In genomic region chr7:42945821-42946615, GRCh38 we compare ENCODE assay signal across 9 cellular contexts. TPM values are rescaled to one million over a fixed set of nuclear protein-coding genes. Genes with fewer than 3 reads are reported as not detected.
DNase-seq lines count a peak whose midpoint lies in the region; ATAC-seq and TF ChIP-seq lines count a peak whose summit lies in the region.
"Had no signal": no experiment of that assay in that cellular context is flagged by ENCODE, and none has a peak within 500 bp of the region (broad histone marks: within the 10 kb centered on the region; RNA-seq: fewer than 3 reads in every experiment).

No MANE protein-coding gene starts in this region.

- H3K9me3 Mint-ChIP-seq in endodermal cell = peaks cover 18% of the 10 kb centered on the region

- H3K4me3 ChIP-seq in GM06990 (replicated peaks; ENCODE audit: low read depth, low read length) (peak overlapping the region; percentile 31), endodermal cell (ENCODE audit: low read length) (no peak overlapping the region), colonic mucosa (no peak overlapping the region)

- H3K36me3 ChIP-seq in GM06990 (ENCODE audit: control insufficient read depth, insufficient read depth, low read length) = no peaks in the 10 kb centered on the region
- H3K36me3 ChIP-seq in endodermal cell (ENCODE audit: control insufficient read depth, insufficient read depth, low read length) = peaks cover 4% of the 10 kb centered on the region
- H3K36me3 ChIP-seq in colonic mucosa = no peaks in the 10 kb centered on the region

- H3K4me1 Mint-ChIP-seq in endodermal cell = peaks cover 25% of the 10 kb centered on the region

- H3K27ac ChIP-seq in endodermal cell (ENCODE audit: low read depth, low read length) (no peak overlapping the region), colonic mucosa (no peak overlapping the region)

- DNase-seq in GM06990 (ENCODE audit: extremely low read depth, insufficient read length) (peak; percentile 57), endodermal cell (no peak), NCI-H82 (lab: John Stamatoyannopoulos, UW) (no peak), colonic mucosa (no peak)
- DNase-seq in stimulated activated CD4-positive, alpha-beta T cell treated with anti-CD3 and anti-CD28 coated beads, Interleukin-1b, Interleukin-23, amount 100 ng/mL, for 48 hours = no peak
- DNase-seq: RPMI8226 had no signal

- H3K4me1 ChIP-seq in endodermal cell (ENCODE audit: control insufficient read depth, insufficient read depth, low read length) (no peaks in the 10 kb centered on the region), colonic mucosa (no peaks in the 10 kb centered on the region)

- peak overlapping the region; percentile 74 for H3K27ac Mint-ChIP-seq in endodermal cell

- WGBS in endodermal cell (ENCODE audit: insufficient coverage in 1 of 2, insufficient read length in 1 of 2), 2 experiments = 79 to 100% methylated on average over 1 to 4 of the region's 4 CpGs

- TF ChIP-seq CTCF in GM06990 (IDR thresholded peaks at IDR 0.05; ENCODE audit: insufficient read depth, low read length, poor library complexity, severe bottlenecking) (no peak), endodermal cell (conservative IDR thresholded peaks at IDR 0.05) (no peak), colonic mucosa (IDR thresholded peaks at IDR 0.05) (no peak)

- H3K27me3 ChIP-seq in GM06990 (replicated peaks; ENCODE audit: control insufficient read depth, insufficient read depth, low read length) (no peaks in the 10 kb centered on the region), endodermal cell (ENCODE audit: control insufficient read depth, insufficient read depth, low read length, poor library complexity, severe bottlenecking) (no peaks in the 10 kb centered on the region), colonic mucosa (no peaks in the 10 kb centered on the region)

- H3K9me3 ChIP-seq in endodermal cell (ENCODE audit: control insufficient read depth, low read length) (peaks cover 25% of the 10 kb centered on the region), colonic mucosa (no peaks in the 10 kb centered on the region)

- H3K9ac ChIP-seq in endodermal cell (ENCODE audit: extremely low read depth, low read length, poor library complexity, severe bottlenecking) (no peak overlapping the region), colonic mucosa (ENCODE audit: low read depth in 2 of 2, low read length in 2 of 2) (no peak overlapping the region)

- peaks cover 3% of the 10 kb centered on the region for H3K36me3 Mint-ChIP-seq in endodermal cell (ENCODE audit: low read depth)

- no peaks in the 10 kb centered on the region for H3K27me3 Mint-ChIP-seq in endodermal cell (ENCODE audit: insufficient read depth)

- H3K4me3 Mint-ChIP-seq in endodermal cell = no peak overlapping the region

- intact Hi-C loops in colonic mucosa (cut with DNase I) = loop anchor here (10.0 kb wide), 1 partner anchor 169 kb away; the partner anchor contains the start of gene HECW1

- peak; percentile 50 for ATAC-seq in GM19467 (IDR thresholded peaks at IDR 0.05; ENCODE audit: unreplicated experiment)
- peak; percentile 71 for ATAC-seq in HG03432 (IDR thresholded peaks at IDR 0.05; ENCODE audit: unreplicated experiment)
- ATAC-seq in esophagus mucosa = no peak

RNA-seq across cellular contexts. Expression of gene MRPL32, which starts 13.8 kb away (rescaled TPM):
- 10 to 100 TPM; 88.6 to 97.0 TPM for total RNA-seq in endodermal cell
- polyA plus RNA-seq in endodermal cell (2013, experiment 1 of 2) = 69.7 TPM
- polyA plus RNA-seq in endodermal cell (2013, experiment 2 of 2) = 65.0 TPM
- 41.2 TPM for total RNA-seq in esophagus mucosa
- 10 to 100 TPM; 47.2 to 62.3 TPM for total RNA-seq in colonic mucosa

RNA-seq across cellular contexts. Expression of gene PSMA2, which starts 14.0 kb away (rescaled TPM):
- total RNA-seq in endodermal cell = 100 to 1,000 TPM; 163 to 191 TPM
- 197 TPM for polyA plus RNA-seq in endodermal cell (2013, experiment 1 of 2)
- 183 TPM for polyA plus RNA-seq in endodermal cell (2013, experiment 2 of 2)
- 74.4 TPM for total RNA-seq in esophagus mucosa
- 100 to 1,000 TPM in 1 of 2 donors, 10 to 100 TPM in 1; 91.1 to 113 TPM for total RNA-seq in colonic mucosa

RNA-seq across cellular contexts. Expression of gene C7orf25, which starts 34.1 kb away (rescaled TPM):
- 1 to 10 TPM; 3.2 to 4.8 TPM for total RNA-seq in endodermal cell
- 2.5 TPM for polyA plus RNA-seq in endodermal cell (2013, experiment 1 of 2)
- 3.2 TPM for polyA plus RNA-seq in endodermal cell (2013, experiment 2 of 2)
- total RNA-seq in esophagus mucosa = 3.8 TPM
- total RNA-seq in colonic mucosa = 1 to 10 TPM; 6.8 to 7.8 TPM
